ENCODE assay signal across 17 cellular contexts in the genomic region with DNA sequence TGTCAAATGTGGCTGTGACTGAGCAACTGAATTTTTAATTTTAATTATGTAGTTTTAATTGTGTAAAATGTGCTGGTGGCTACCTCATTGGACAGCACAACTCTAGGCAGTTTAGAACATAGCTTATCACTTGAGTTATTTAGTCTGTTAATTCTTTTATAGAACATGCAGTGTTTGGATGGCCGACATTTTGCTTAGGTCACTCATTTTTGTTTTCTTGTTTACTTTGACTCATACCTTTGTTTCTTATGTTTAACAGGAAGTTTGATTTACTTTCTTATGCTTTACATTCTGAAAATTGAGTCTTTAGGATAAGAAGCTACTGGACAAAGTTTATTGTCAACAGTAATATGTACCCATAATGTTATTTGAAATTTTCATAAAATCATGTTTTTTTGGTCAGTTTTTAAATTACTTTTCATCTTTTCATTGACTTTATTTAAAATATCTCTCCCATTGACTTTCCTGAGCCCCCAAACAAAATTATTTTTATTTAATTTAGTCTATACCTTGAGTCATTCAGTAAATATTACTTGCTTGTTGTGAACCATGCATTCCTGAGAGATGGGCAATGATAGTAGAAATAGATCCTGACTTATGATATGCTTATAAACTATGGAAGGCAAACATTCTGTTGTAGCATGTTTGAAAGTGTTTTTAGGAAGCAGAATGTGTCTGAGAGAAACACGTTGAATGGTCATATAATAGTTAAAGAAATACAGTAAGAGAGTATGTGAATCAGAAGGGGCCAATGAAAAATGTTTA.
DNase-seq lines count a peak whose midpoint lies in the region; ATAC-seq and TF ChIP-seq lines count a peak whose summit lies in the region.
"Had no signal": no experiment of that assay in that cellular context is flagged by ENCODE, and none has a peak within 500 bp of the region (broad histone marks: within the 10 kb centered on the region; RNA-seq: fewer than 3 reads in every experiment).

No MANE protein-coding gene starts in this region.

- H3K9me3 ChIP-seq in heart right ventricle, result no peaks in the 10 kb centered on the region
- no peaks in the 10 kb centered on the region for H3K9me3 ChIP-seq in ovary
- H3K9me3 ChIP-seq in neuronal stem cell (replicated peaks in 1 of 2; ENCODE audit: control insufficient read depth in 2 of 2, insufficient read depth in 1 of 2, low read depth in 1 of 2, low read length in 2 of 2), result no peaks in the 10 kb centered on the region
- H3K9me3 ChIP-seq: gastrocnemius medialis had no signal

- H2BK15ac ChIP-seq in neuronal stem cell (ENCODE audit: low read length), result no peak overlapping the region

- no peak overlapping the region for H4K91ac ChIP-seq in neuronal stem cell (ENCODE audit: low read depth, low read length, poor library complexity)

- H2BK5ac ChIP-seq in neuronal stem cell (ENCODE audit: low read length), result no peak overlapping the region

- no peak overlapping the region for H3K9ac ChIP-seq in neuronal stem cell (ENCODE audit: low read depth, low read length, poor library complexity)

- H3K4me2 ChIP-seq in neuronal stem cell (ENCODE audit: insufficient read depth, low read length, poor library complexity, severe bottlenecking), result no peak overlapping the region

- peaks cover 0 to 83% (median 45%) of the 10 kb centered on the region in 9 donors for H3K4me1 ChIP-seq in heart right ventricle
- H3K4me1 ChIP-seq in ovary (ENCODE audit: insufficient read depth), result peaks cover 9% of the 10 kb centered on the region
- H3K4me1 ChIP-seq in neuronal stem cell (ENCODE audit: control insufficient read depth in 2 of 2, insufficient read depth in 1 of 2, low read depth in 1 of 2, low read length in 2 of 2), result peaks cover 0 to under 1% of the 10 kb centered on the region in 2 donors

- peaks cover 2% of the 10 kb centered on the region for H3K79me1 ChIP-seq in neuronal stem cell (ENCODE audit: low read depth, low read length)

- no peak overlapping the region for H3K4ac ChIP-seq in neuronal stem cell (ENCODE audit: low read length)

- ATAC-seq in heart right ventricle (no peak), HG02763 (IDR thresholded peaks at IDR 0.05; ENCODE audit: unreplicated experiment) (no peak)
- ATAC-seq: activated CD4-positive, alpha-beta T cell treated with anti-CD3 and anti-CD28 coated beads for 36 hours; gastrocnemius medialis had no signal

- no peak overlapping the region for H2BK120ac ChIP-seq in neuronal stem cell (ENCODE audit: low read depth, low read length)

- no peak overlapping the region for H2BK12ac ChIP-seq in neuronal stem cell (ENCODE audit: low read length)

- no peak overlapping the region for H3K14ac ChIP-seq in neuronal stem cell (ENCODE audit: low read length)

- H3K36me3 ChIP-seq in heart right ventricle (no peaks in the 10 kb centered on the region), ovary (no peaks in the 10 kb centered on the region), neuronal stem cell (replicated peaks in 1 of 2; ENCODE audit: control insufficient read depth in 2 of 2, insufficient read depth in 2 of 2, low read length in 2 of 2) (no peaks in the 10 kb centered on the region)
- H3K36me3 ChIP-seq: gastrocnemius medialis had no signal

- H4K8ac ChIP-seq in neuronal stem cell (ENCODE audit: low read depth, low read length), result no peak overlapping the region

- H2AK5ac ChIP-seq in neuronal stem cell (ENCODE audit: low read depth, low read length), result no peak overlapping the region

- TF ChIP-seq CTCF in choroid plexus epithelial cell (conservative IDR thresholded peaks at IDR 0.05; ENCODE audit: low read depth, low read length) (no peak), heart right ventricle (IDR thresholded peaks at IDR 0.05) (no peak), ovary (IDR thresholded peaks at IDR 0.05) (no peak)

- no peaks in the 10 kb centered on the region for H3K27me3 ChIP-seq in heart right ventricle
- H3K27me3 ChIP-seq in ovary, result no peaks in the 10 kb centered on the region
- H3K27me3 ChIP-seq in neuronal stem cell (ENCODE audit: control insufficient read depth in 3 of 3, insufficient read depth in 3 of 3, low read depth in 1 of 3, low read length in 3 of 3), result no peaks in the 10 kb centered on the region
- H3K27me3 ChIP-seq: gastrocnemius medialis had no signal

- intact Hi-C loops in heart right ventricle (cut with DNase I), result no loop called here
- intact Hi-C loops in ovary (cut with DNase I), result no loop called here

- no peak for TF ChIP-seq POLR2A in ovary (IDR thresholded peaks at IDR 0.05)

- WGBS in heart right ventricle, 2 donors, result 90 to 94% methylated on average over 2 of the region's 2 CpGs
- WGBS in ovary, 3 donors, result 72 to 84% (median 78%) methylated on average over 2 of the region's 2 CpGs
- no CpG with 5 or more reads among the region's 2 CpGs for WGBS in neuronal stem cell (ENCODE audit: extremely low coverage in 2 of 2, insufficient read length in 2 of 2, insufficient replicate concordance in 1 of 2), 2 donors

- H3K4me3 ChIP-seq in choroid plexus epithelial cell (ENCODE audit: low read depth, low read length) (no peak overlapping the region), heart right ventricle (no peak overlapping the region), ovary (no peak overlapping the region), neuronal stem cell (ENCODE audit: low read length in 2 of 2) (no peak overlapping the region)
- H3K4me3 ChIP-seq: gastrocnemius medialis had no signal

- no peak overlapping the region for H3K18ac ChIP-seq in neuronal stem cell (ENCODE audit: low read length)

- H3K27ac ChIP-seq in heart right ventricle (no peak overlapping the region), ovary (no peak overlapping the region), neuronal stem cell (replicated peaks; ENCODE audit: low read length) (no peak overlapping the region)
- H3K27ac ChIP-seq: gastrocnemius medialis had no signal

- H2AFZ ChIP-seq in neuronal stem cell (ENCODE audit: low read length), result no peak overlapping the region

- TF ChIP-seq EP300 in ovary (IDR thresholded peaks at IDR 0.05), result no peak

- DNase-seq in ELR (ENCODE audit: low read depth) (peak; percentile 82), NCI-H69 (lab: John Stamatoyannopoulos, UW) (peak; percentile 15), choroid plexus epithelial cell (ENCODE audit: low read depth) (peak; percentile 71), non-pigmented ciliary epithelial cell (ENCODE audit: low read depth) (peak; percentile 41), heart right ventricle (no peak), ovary (no peak), neuronal stem cell (ENCODE audit: low spot score) (no peak)
- DNase-seq: activated CD4-positive, alpha-beta T cell treated with anti-CD3 and anti-CD28 coated beads for 36 hours; activated naive CD4-positive, alpha-beta T cell treated with anti-CD3 and anti-CD28 coated beads, Interleukin-2, amount 50 U/mL, for 16 hours; effector CD4-positive, alpha-beta T cell; gastrocnemius medialis; NCI-H2171; nephron progenitor cell; SHP77 treated with DMSO at 0.1 percent for 48 hours; stimulated activated CD4-positive, alpha-beta T cell treated with anti-CD3 and anti-CD28 coated beads, Interleukin-4, amount 100 ng/mL, for 1 hour; stimulated activated CD8-positive, alpha-beta memory T cell treated with anti-CD3 and anti-CD28 coated beads, Interleukin-4, amount 100 ng/mL, for 48 hours had no signal

- no peak overlapping the region for H3K23ac ChIP-seq in neuronal stem cell (ENCODE audit: low read depth, low read length, poor library complexity)

Comparison
In these comparisons a context has a peak if more than half of its experiments do, and no peak if none do; other contexts are left out.
1. DNase-seq: peak in ELR (single experiment), NCI-H69 (single experiment), choroid plexus epithelial cell (single experiment) and non-pigmented ciliary epithelial cell (single experiment); none in heart right ventricle (0 of 2), ovary (0 of 5) and neuronal stem cell (single experiment).